Comparison of ENCODE assay signal across 1 cellular context in the genomic region with DNA sequence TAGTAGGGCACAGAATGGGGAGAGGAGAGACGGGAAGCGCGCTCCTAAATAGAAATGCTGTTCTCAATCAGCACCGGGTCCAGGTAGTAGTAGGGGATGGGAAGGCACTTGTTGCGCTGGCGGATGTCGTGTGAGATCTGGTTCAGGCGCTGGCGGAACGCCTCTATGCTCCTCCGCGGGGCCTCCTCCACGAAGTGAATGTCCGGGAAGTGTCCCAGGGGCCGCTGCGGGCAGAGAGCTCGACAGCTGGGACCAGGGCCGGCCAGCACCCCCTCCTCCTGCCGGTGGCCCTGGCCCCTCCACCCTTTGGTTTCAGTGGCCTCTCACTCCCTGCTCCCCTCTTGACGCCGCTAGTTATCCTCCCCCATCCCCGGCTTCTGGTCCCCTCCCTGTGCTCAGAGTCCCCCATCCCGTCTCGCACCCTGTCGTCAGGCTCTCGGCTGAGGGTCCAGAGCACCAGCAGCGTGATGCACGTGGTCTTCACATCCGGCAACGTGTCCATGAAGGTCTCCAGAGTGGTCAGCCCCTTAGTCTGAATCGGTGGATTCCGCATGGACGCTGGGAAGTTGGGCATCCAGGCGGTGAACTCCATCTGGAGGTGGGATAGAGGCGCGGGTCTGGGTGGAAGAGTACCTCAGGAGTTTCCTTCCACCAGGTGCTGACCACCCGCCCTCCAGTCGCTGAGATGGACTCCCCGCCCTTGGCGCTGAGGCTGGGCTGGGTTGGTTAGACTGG.
TF ChIP-seq lines count a peak whose summit lies in the region.

No MANE protein-coding gene starts in this region.

TF ChIP-seq in HCT116, 20 proteins besides CTCF, POLR2A, EP300 and RAD21 (continued from another document):
- no peak for TF ChIP-seq EZH2 (IDR thresholded peaks at IDR 0.05)
- TF ChIP-seq CEBPB (IDR thresholded peaks at IDR 0.05; ENCODE audit: low read depth) = no peak
- no peak for TF ChIP-seq SP1 (IDR thresholded peaks at IDR 0.05; ENCODE audit: low read depth)
- no peak for TF ChIP-seq ZNF274 (IDR thresholded peaks at IDR 0.05; ENCODE audit: low read depth, low read length)
